Comparison of ENCODE assay signal across 21 cellular contexts in genomic region chr5:14863105-14863504, GRCh38.
"Had no signal": no experiment of that assay in that cellular context is flagged by ENCODE, and none has a peak within 500 bp of the region (broad histone marks: within the 10 kb centered on the region; RNA-seq: fewer than 3 reads in every experiment).

No MANE protein-coding gene starts in this region.

- H3K4me1 ChIP-seq: breast epithelium, upper lobe of left lung had no signal

- ATAC-seq: activated T-cell treated with anti-CD3 and anti-CD28 coated beads, Interleukin-2, amount 50 U/mL, for 72 hours; natural killer cell; sciatic nerve; T-helper 17 cell had no signal

- H3K27ac ChIP-seq: adrenal gland, breast epithelium, SK-N-MC, testis, upper lobe of left lung had no signal

- H3K36me3 ChIP-seq: adrenal gland, breast epithelium, upper lobe of left lung had no signal

- FAIRE-seq: kidney had no signal

- H3K4me3 ChIP-seq: adrenal gland, breast epithelium, SK-N-MC, testis, upper lobe of left lung had no signal

- H3K27me3 ChIP-seq: adrenal gland, breast epithelium, testis, upper lobe of left lung had no signal

- H3K9me3 ChIP-seq: adrenal gland, breast epithelium, testis, upper lobe of left lung had no signal

- DNase-seq: activated CD4-positive, alpha-beta memory T cell treated with anti-CD3 and anti-CD28 coated beads, Interleukin-2, amount 10 ng/mL, durations not matched to agents 7 days and 5 days; activated CD4-positive, alpha-beta T cell treated with anti-CD3 and anti-CD28 coated beads, Interleukin-2, amount 10 ng/mL, durations not matched to agents 24 days and 14 days; activated CD4-positive, CD25-positive, alpha-beta regulatory T cell; activated gamma-delta T cell; activated T-cell treated with anti-CD3 and anti-CD28 coated beads, Interleukin-2, amount 50 U/mL, for 72 hours; adrenal gland; cortex of kidney; endodermal cell; kidney; mammary epithelial cell; midbrain; natural killer cell; stimulated activated CD4-positive, alpha-beta T cell treated with anti-CD3 and anti-CD28 coated beads, Interleukin-4, amount 100 ng/mL, for 1 hour; stimulated activated naive CD4-positive, alpha-beta T cell; SW 1271; T-helper 17 cell; testis; upper lobe of left lung had no signal
